Comparison of ENCODE assay signal across 19 cellular contexts in genomic region chr11:74005721-74006517, GRCh38. TPM values are rescaled to one million over a fixed set of nuclear protein-coding genes. Genes with fewer than 3 reads are reported as not detected.
DNase-seq lines count a peak whose midpoint lies in the region; ATAC-seq, FAIRE-seq and TF ChIP-seq lines count a peak whose summit lies in the region.
"Had no signal": no experiment of that assay in that cellular context is flagged by ENCODE, and none has a peak within 500 bp of the region (broad histone marks: within the 10 kb centered on the region; RNA-seq: fewer than 3 reads in every experiment).

No MANE protein-coding gene starts in this region.

- peaks cover 4 to 6% of the 10 kb centered on the region in 2 donors for H3K36me3 ChIP-seq in kidney (ENCODE audit: control insufficient read depth in 1 of 2, insufficient read depth in 2 of 2, low read length in 2 of 2)
- H3K36me3 ChIP-seq: breast epithelium had no signal

- FAIRE-seq in kidney (lab: Jason Lieb, UNC) = no peak
- FAIRE-seq in H54 (lab: Jason Lieb, UNC) = no peak

- peak overlapping the region; percentile 19 to 74 for H3K4me3 Mint-ChIP-seq in activated T-cell treated with anti-CD3 and anti-CD28 coated beads, Interleukin-2, amount 50 U/mL, for 72 hours
- no peak overlapping the region for H3K4me3 Mint-ChIP-seq in activated T-cell treated with anti-CD3 and anti-CD28 coated beads, Interleukin-2, amount 50 U/mL, for 4 hours
- no peak overlapping the region for H3K4me3 Mint-ChIP-seq in activated CD8-positive, alpha-beta memory T cell treated with anti-CD3 and anti-CD28 coated beads, Interleukin-2, amount 10 ng/mL, durations not matched to agents 7 days and 5 days
- peak overlapping the region; percentile 64 for H3K4me3 Mint-ChIP-seq in stimulated activated effector memory CD8-positive, alpha-beta T cell treated with anti-CD3 and anti-CD28 coated beads, Interleukin-12 subunit alpha, Interleukin-12 subunit beta, amount 100 ng/mL, for 72 hours

- peaks cover 0 to 5% of the 10 kb centered on the region in 2 donors for H3K4me1 ChIP-seq in kidney (ENCODE audit: control insufficient read depth in 1 of 2, insufficient read depth in 1 of 2, low read depth in 1 of 2, low read length in 2 of 2)
- H3K4me1 ChIP-seq: breast epithelium, vagina had no signal

- TF ChIP-seq POLR2A in H54 (IDR thresholded peaks at IDR 0.05; ENCODE audit: low read depth, low read length) = no peak

- intact Hi-C loops in kidney (cut with DNase I) = no loop called here

- no peaks in the 10 kb centered on the region for H3K9me3 ChIP-seq in kidney (ENCODE audit: control insufficient read depth in 1 of 2, low read length in 2 of 2)
- H3K9me3 ChIP-seq: breast epithelium, vagina had no signal

- no peak overlapping the region for H3K27ac Mint-ChIP-seq in activated T-cell treated with anti-CD3 and anti-CD28 coated beads, Interleukin-2, amount 50 U/mL, for 72 hours
- peak overlapping the region; percentile 91 for H3K27ac Mint-ChIP-seq in activated CD8-positive, alpha-beta memory T cell treated with anti-CD3 and anti-CD28 coated beads, Interleukin-2, amount 10 ng/mL, durations not matched to agents 7 days and 5 days
- peak overlapping the region; percentile 92 for H3K27ac Mint-ChIP-seq in stimulated activated effector memory CD8-positive, alpha-beta T cell treated with anti-CD3 and anti-CD28 coated beads, Interleukin-12 subunit alpha, Interleukin-12 subunit beta, amount 100 ng/mL, for 72 hours

- ATAC-seq in activated T-cell treated with anti-CD3 and anti-CD28 coated beads, Interleukin-2, amount 50 U/mL, for 72 hours (replicated peaks in 1 of 2) = no peak
- ATAC-seq in activated T-cell treated with anti-CD3 and anti-CD28 coated beads, Interleukin-2, amount 50 U/mL, for 4 hours = no peak
- no peak for ATAC-seq in activated CD8-positive, alpha-beta memory T cell treated with anti-CD3 and anti-CD28 coated beads, Interleukin-2, amount 10 ng/mL, durations not matched to agents 7 days and 5 days
- no peak for ATAC-seq in stimulated activated effector memory CD8-positive, alpha-beta T cell treated with anti-CD3 and anti-CD28 coated beads, Interleukin-12 subunit alpha, Interleukin-12 subunit beta, amount 100 ng/mL, for 72 hours
- no peak for ATAC-seq in HG03045 (IDR thresholded peaks at IDR 0.05; ENCODE audit: unreplicated experiment)

- peak overlapping the region; percentile 13 to 34 for H3K27ac ChIP-seq in kidney (ENCODE audit: low read depth in 2 of 2, low read length in 2 of 2)
- H3K27ac ChIP-seq: breast epithelium, PC-9, vagina had no signal

- CTCF ChIA-PET in activated CD8-positive, alpha-beta memory T cell treated with anti-CD3 and anti-CD28 coated beads, Interleukin-2, amount 10 ng/mL, durations not matched to agents 7 days and 5 days (lab: Charles Lee) = interaction anchor here (0.8 to 2.7 kb wide), 6 partner anchors 11 to 34 kb away, joined by 3 to 10 read pairs (median 6); partner anchors contain the start of gene UCP2

- H3K9ac ChIP-seq in kidney (ENCODE audit: low read length in 2 of 2) = no peak overlapping the region

- no peak for DNase-seq in activated T-cell treated with anti-CD3 and anti-CD28 coated beads, Interleukin-2, amount 50 U/mL, for 72 hours
- DNase-seq in activated T-cell treated with anti-CD3 and anti-CD28 coated beads, Interleukin-2, amount 50 U/mL, for 4 hours = no peak
- DNase-seq in activated CD8-positive, alpha-beta memory T cell treated with anti-CD3 and anti-CD28 coated beads, Interleukin-2, amount 10 ng/mL, durations not matched to agents 7 days and 5 days = no peak
- DNase-seq in kidney = no peak
- no peak for DNase-seq in stimulated activated effector memory CD8-positive, alpha-beta T cell treated with anti-CD3 and anti-CD28 coated beads, Interleukin-12 subunit alpha, Interleukin-12 subunit beta, amount 100 ng/mL, for 72 hours (ENCODE audit: low spot score in 2 of 2)
- no peak for DNase-seq in inferior parietal cortex (ENCODE audit: extremely low spot score)
- no peak for DNase-seq in H54 (ENCODE audit: insufficient read length, low spot score)
- DNase-seq: HCEC 1CT, mammary epithelial cell, NCI-H1417 treated with DMSO at 0.1 percent for 48 hours, NCI-H2171, NCI-H748 treated with DMSO at 0.1 percent for 48 hours, PC-9 had no signal

- peaks cover 0 to 2% of the 10 kb centered on the region in 2 donors for H3K36me3 Mint-ChIP-seq in activated T-cell treated with anti-CD3 and anti-CD28 coated beads, Interleukin-2, amount 50 U/mL, for 72 hours (ENCODE audit: insufficient read depth in 2 of 2)
- H3K36me3 Mint-ChIP-seq in activated T-cell treated with anti-CD3 and anti-CD28 coated beads, Interleukin-2, amount 50 U/mL, for 4 hours (ENCODE audit: insufficient read depth) = peaks cover 18% of the 10 kb centered on the region
- peaks cover 21% of the 10 kb centered on the region for H3K36me3 Mint-ChIP-seq in activated CD8-positive, alpha-beta memory T cell treated with anti-CD3 and anti-CD28 coated beads, Interleukin-2, amount 10 ng/mL, durations not matched to agents 7 days and 5 days
- H3K36me3 Mint-ChIP-seq in stimulated activated effector memory CD8-positive, alpha-beta T cell treated with anti-CD3 and anti-CD28 coated beads, Interleukin-12 subunit alpha, Interleukin-12 subunit beta, amount 100 ng/mL, for 72 hours = peaks cover 6% of the 10 kb centered on the region

- H3K4me3 ChIP-seq in kidney (ENCODE audit: low read length in 2 of 2) = no peak overlapping the region
- H3K4me3 ChIP-seq: breast epithelium, PC-9, vagina had no signal

- H3K4me1 Mint-ChIP-seq in activated T-cell treated with anti-CD3 and anti-CD28 coated beads, Interleukin-2, amount 50 U/mL, for 72 hours (ENCODE audit: low read depth) = peaks cover 80% of the 10 kb centered on the region
- H3K4me1 Mint-ChIP-seq in activated T-cell treated with anti-CD3 and anti-CD28 coated beads, Interleukin-2, amount 50 U/mL, for 4 hours (ENCODE audit: low read depth) = peaks cover 81% of the 10 kb centered on the region
- H3K4me1 Mint-ChIP-seq in activated CD8-positive, alpha-beta memory T cell treated with anti-CD3 and anti-CD28 coated beads, Interleukin-2, amount 10 ng/mL, durations not matched to agents 7 days and 5 days = peaks cover 54% of the 10 kb centered on the region
- H3K4me1 Mint-ChIP-seq in stimulated activated effector memory CD8-positive, alpha-beta T cell treated with anti-CD3 and anti-CD28 coated beads, Interleukin-12 subunit alpha, Interleukin-12 subunit beta, amount 100 ng/mL, for 72 hours = peaks cover 78% of the 10 kb centered on the region

- no peaks in the 10 kb centered on the region for H3K27me3 Mint-ChIP-seq in activated T-cell treated with anti-CD3 and anti-CD28 coated beads, Interleukin-2, amount 50 U/mL, for 72 hours (ENCODE audit: low read depth)
- H3K27me3 Mint-ChIP-seq in activated T-cell treated with anti-CD3 and anti-CD28 coated beads, Interleukin-2, amount 50 U/mL, for 4 hours (ENCODE audit: low read depth) = no peaks in the 10 kb centered on the region
- H3K27me3 Mint-ChIP-seq in activated CD8-positive, alpha-beta memory T cell treated with anti-CD3 and anti-CD28 coated beads, Interleukin-2, amount 10 ng/mL, durations not matched to agents 7 days and 5 days = no peaks in the 10 kb centered on the region

- no peaks in the 10 kb centered on the region for H3K9me3 Mint-ChIP-seq in activated T-cell treated with anti-CD3 and anti-CD28 coated beads, Interleukin-2, amount 50 U/mL, for 72 hours
- no peaks in the 10 kb centered on the region for H3K9me3 Mint-ChIP-seq in activated T-cell treated with anti-CD3 and anti-CD28 coated beads, Interleukin-2, amount 50 U/mL, for 4 hours
- no peaks in the 10 kb centered on the region for H3K9me3 Mint-ChIP-seq in activated CD8-positive, alpha-beta memory T cell treated with anti-CD3 and anti-CD28 coated beads, Interleukin-2, amount 10 ng/mL, durations not matched to agents 7 days and 5 days (ENCODE audit: low read depth)
- no peaks in the 10 kb centered on the region for H3K9me3 Mint-ChIP-seq in stimulated activated effector memory CD8-positive, alpha-beta T cell treated with anti-CD3 and anti-CD28 coated beads, Interleukin-12 subunit alpha, Interleukin-12 subunit beta, amount 100 ng/mL, for 72 hours

- TF ChIP-seq CTCF in kidney (IDR thresholded peaks at IDR 0.05; ENCODE audit: borderline replicate concordance, extremely low read depth, insufficient read depth) = no peak

RNA-seq across cellular contexts. Expression of gene UCP3, which starts 3.0 kb away (rescaled TPM):
- total RNA-seq in activated T-cell treated with anti-CD3 and anti-CD28 coated beads, Interleukin-2, amount 50 U/mL, for 72 hours = 1 to 10 TPM; 3.7 to 5.4 TPM
- 1 to 10 TPM; 1.3 to 2.6 (median 1.7) TPM for total RNA-seq in activated T-cell treated with anti-CD3 and anti-CD28 coated beads, Interleukin-2, amount 50 U/mL, for 4 hours
- 1 to 10 TPM; 3.3 to 5.2 TPM for total RNA-seq in activated CD8-positive, alpha-beta memory T cell treated with anti-CD3 and anti-CD28 coated beads, Interleukin-2, amount 10 ng/mL, durations not matched to agents 7 days and 5 days
- total RNA-seq in kidney = 4.0 TPM
- polyA plus RNA-seq in kidney (ENCODE audit: insufficient read depth, low read depth, low replicate concordance) = 0.28 TPM

RNA-seq across cellular contexts. Expression of gene UCP2, which starts 23.3 kb away (rescaled TPM):
- 100 to 1,000 TPM; 152 to 198 TPM for total RNA-seq in activated T-cell treated with anti-CD3 and anti-CD28 coated beads, Interleukin-2, amount 50 U/mL, for 72 hours
- total RNA-seq in activated T-cell treated with anti-CD3 and anti-CD28 coated beads, Interleukin-2, amount 50 U/mL, for 4 hours = 100 to 1,000 TPM in 1 of 3 donors, 10 to 100 TPM in 2; 69.3 to 146 (median 88.9) TPM
- total RNA-seq in activated CD8-positive, alpha-beta memory T cell treated with anti-CD3 and anti-CD28 coated beads, Interleukin-2, amount 10 ng/mL, durations not matched to agents 7 days and 5 days = 100 to 1,000 TPM; 199 to 288 TPM
- total RNA-seq in kidney = 104 TPM
- polyA plus RNA-seq in kidney (ENCODE audit: insufficient read depth, low read depth, low replicate concordance) = 36.4 TPM
- polyA plus RNA-seq: neural cell had no signal

RNA-seq across cellular contexts. Expression of gene DNAJB13, which starts 55.1 kb away (rescaled TPM):
- 1 to 10 TPM in 1 of 2 donors, under 1 TPM in 1; 0.53 to 1.1 TPM for total RNA-seq in activated T-cell treated with anti-CD3 and anti-CD28 coated beads, Interleukin-2, amount 50 U/mL, for 72 hours
- under 1 TPM in 2 of 3 donors, not detected in 1; 0.27 to 0.61 TPM for total RNA-seq in activated T-cell treated with anti-CD3 and anti-CD28 coated beads, Interleukin-2, amount 50 U/mL, for 4 hours
- total RNA-seq in activated CD8-positive, alpha-beta memory T cell treated with anti-CD3 and anti-CD28 coated beads, Interleukin-2, amount 10 ng/mL, durations not matched to agents 7 days and 5 days = under 1 TPM; 0.26 to 0.29 TPM
- 4.3 TPM for total RNA-seq in kidney
- 1.5 TPM for polyA plus RNA-seq in kidney (ENCODE audit: insufficient read depth, low read depth, low replicate concordance)
- total RNA-seq: breast epithelium, LHCN-M2, mammary epithelial cell, SK-MEL-5, vagina had no signal
- polyA plus RNA-seq: mammary epithelial cell, neural cell had no signal

Comparison
In these comparisons a context has a peak if more than half of its experiments do, and no peak if none do; other contexts are left out.
1. H3K4me3 Mint-ChIP-seq: peak in activated T-cell treated with anti-CD3 and anti-CD28 coated beads, Interleukin-2, amount 50 U/mL, for 72 hours (2 of 2) and stimulated activated effector memory CD8-positive, alpha-beta T cell treated with anti-CD3 and anti-CD28 coated beads, Interleukin-12 subunit alpha, Interleukin-12 subunit beta, amount 100 ng/mL, for 72 hours (single experiment); none in activated T-cell treated with anti-CD3 and anti-CD28 coated beads, Interleukin-2, amount 50 U/mL, for 4 hours (single experiment) and activated CD8-positive, alpha-beta memory T cell treated with anti-CD3 and anti-CD28 coated beads, Interleukin-2, amount 10 ng/mL, durations not matched to agents 7 days and 5 days (single experiment).